15 cellular contexts compared by ENCODE assay signal in the genomic region with DNA sequence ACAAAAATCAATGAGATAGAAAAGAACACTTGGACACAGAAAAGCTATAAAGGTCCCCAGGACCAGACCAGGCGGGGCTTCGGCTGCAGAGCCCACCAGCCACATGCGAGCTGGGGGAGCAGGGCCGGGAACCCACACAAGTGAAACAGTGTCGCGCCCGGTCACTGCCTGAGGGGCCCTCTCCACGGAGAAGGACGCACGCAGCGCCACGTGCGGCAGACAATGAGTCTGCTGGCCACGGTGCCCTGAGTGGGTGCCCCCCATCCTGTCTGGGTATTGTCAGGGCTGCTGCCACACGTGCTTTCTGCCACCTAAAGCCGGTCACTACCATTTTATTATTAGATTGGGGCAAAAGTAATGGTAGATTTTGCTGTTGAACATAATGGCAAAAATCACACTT.
DNase-seq lines count a peak whose midpoint lies in the region; ATAC-seq and TF ChIP-seq lines count a peak whose summit lies in the region.
"Had no signal": no experiment of that assay in that cellular context is flagged by ENCODE, and none has a peak within 500 bp of the region (broad histone marks: within the 10 kb centered on the region; RNA-seq: fewer than 3 reads in every experiment).

No MANE protein-coding gene starts in this region.

- no CpG with 5 or more reads among the region's 16 CpGs for WGBS in neuronal stem cell (ENCODE audit: extremely low coverage in 2 of 2, insufficient read length in 2 of 2, insufficient replicate concordance in 1 of 2), 2 donors
- WGBS in upper lobe of left lung, 2 donors, result 92% methylated on average over 15 to 16 of the region's 16 CpGs

- H3K4me1 ChIP-seq in colonic mucosa (no peaks in the 10 kb centered on the region), neuronal stem cell (ENCODE audit: control insufficient read depth in 2 of 2, insufficient read depth in 1 of 2, low read depth in 1 of 2, low read length in 2 of 2) (peaks cover 0 to 3% of the 10 kb centered on the region in 2 donors), upper lobe of left lung (peaks cover 0 to 4% (median 0%) of the 10 kb centered on the region in 4 donors), A673 (ENCODE audit: insufficient read depth, low read length, poor library complexity, severe bottlenecking) (no peaks in the 10 kb centered on the region)

- H3K4me3 ChIP-seq in H7 (ENCODE audit: insufficient read depth, low read depth, low read length) (no peak overlapping the region), colonic mucosa (no peak overlapping the region), neuronal stem cell (ENCODE audit: low read length in 2 of 2) (no peak overlapping the region), upper lobe of left lung (no peak overlapping the region), A673 (ENCODE audit: low read depth, low read length, poor library complexity, severe bottlenecking) (no peak overlapping the region)

- H2BK120ac ChIP-seq in neuronal stem cell (ENCODE audit: low read depth, low read length), result no peak overlapping the region

- H3K4me2 ChIP-seq in neuronal stem cell (ENCODE audit: insufficient read depth, low read length, poor library complexity, severe bottlenecking), result no peak overlapping the region

- peak overlapping the region; percentile 81 for H3K18ac ChIP-seq in neuronal stem cell (ENCODE audit: low read length)

- no peak for ATAC-seq in upper lobe of left lung (ENCODE audit: low FRiP score in 2 of 2)
- ATAC-seq in HG02798 (IDR thresholded peaks at IDR 0.05; ENCODE audit: poor library complexity, unreplicated experiment), result no peak

- H4K91ac ChIP-seq in neuronal stem cell (ENCODE audit: low read depth, low read length, poor library complexity), result no peak overlapping the region

- no peaks in the 10 kb centered on the region for H3K36me3 ChIP-seq in H7 (replicated peaks; ENCODE audit: control insufficient read depth, insufficient read depth, low read length)
- no peaks in the 10 kb centered on the region for H3K36me3 ChIP-seq in colonic mucosa
- no peaks in the 10 kb centered on the region for H3K36me3 ChIP-seq in neuronal stem cell (replicated peaks in 1 of 2; ENCODE audit: control insufficient read depth in 2 of 2, insufficient read depth in 2 of 2, low read length in 2 of 2)
- no peaks in the 10 kb centered on the region for H3K36me3 ChIP-seq in upper lobe of left lung
- no peaks in the 10 kb centered on the region for H3K36me3 ChIP-seq in A673 (ENCODE audit: insufficient read depth, low read length, poor library complexity, severe bottlenecking)

- no peak overlapping the region for H4K8ac ChIP-seq in neuronal stem cell (ENCODE audit: low read depth, low read length)

- no peak overlapping the region for H3K27ac ChIP-seq in colonic mucosa
- no peak overlapping the region for H3K27ac ChIP-seq in neuronal stem cell (replicated peaks; ENCODE audit: low read length)
- H3K27ac ChIP-seq in upper lobe of left lung, result no peak overlapping the region
- H3K27ac ChIP-seq in A673 (ENCODE audit: low read depth, low read length, poor library complexity, severe bottlenecking), result no peak overlapping the region
- H3K27ac ChIP-seq: C4-2B had no signal

- H2BK15ac ChIP-seq in neuronal stem cell (ENCODE audit: low read length), result no peak overlapping the region

- no peak overlapping the region for H2BK12ac ChIP-seq in neuronal stem cell (ENCODE audit: low read length)

- DNase-seq in H7 (peak; percentile 44), colonic mucosa (peak; percentile 3), neuronal stem cell (ENCODE audit: low spot score) (no peak), upper lobe of left lung (peak; percentile 8 to 72), A673 (ENCODE audit: low spot score) (no peak)
- no peak for DNase-seq in effector CD4-positive, alpha-beta T cell
- DNase-seq: DMS79 treated with DMSO at 0.1 percent for 48 hours, HFFc6, MM.1S, NCI-H1105, NCI-H510A, NCI-H774, Right ventricle myocardium superior had no signal

- H2BK5ac ChIP-seq in neuronal stem cell (ENCODE audit: low read length), result no peak overlapping the region

- CTCF ChIA-PET in A673 (lab: Charles Lee), result no interaction called here

- H3K14ac ChIP-seq in neuronal stem cell (ENCODE audit: low read length), result peak overlapping the region; percentile 63

- peak overlapping the region; percentile 37 for H3K23ac ChIP-seq in neuronal stem cell (ENCODE audit: low read depth, low read length, poor library complexity)

- H3K9me3 ChIP-seq in colonic mucosa (no peaks in the 10 kb centered on the region), neuronal stem cell (replicated peaks in 1 of 2; ENCODE audit: control insufficient read depth in 2 of 2, insufficient read depth in 1 of 2, low read depth in 1 of 2, low read length in 2 of 2) (peaks cover 0 to 8% of the 10 kb centered on the region in 2 donors), upper lobe of left lung (no peaks in the 10 kb centered on the region), A673 (ENCODE audit: low read depth, low read length, poor library complexity, severe bottlenecking) (no peaks in the 10 kb centered on the region)

- no peaks in the 10 kb centered on the region for H3K79me1 ChIP-seq in neuronal stem cell (ENCODE audit: low read depth, low read length)

- POLR2A ChIA-PET in A673 (lab: Charles Lee; ENCODE audit: low non-redundant PET), result no interaction called here

- no peak overlapping the region for H2AFZ ChIP-seq in neuronal stem cell (ENCODE audit: low read length)

- TF ChIP-seq CTCF in colonic mucosa (IDR thresholded peaks at IDR 0.05) (no peak), upper lobe of left lung (IDR thresholded peaks at IDR 0.05) (no peak), A673 (conservative IDR thresholded peaks at IDR 0.05; ENCODE audit: low read depth, low read length) (no peak)

- BruUV-seq in A673 (replicated peaks; lab: Mats Ljungman, UMichigan), result no TSS peak

- H3K27me3 ChIP-seq in H7 (ENCODE audit: control insufficient read depth, insufficient read depth, low read length) (no peaks in the 10 kb centered on the region), colonic mucosa (no peaks in the 10 kb centered on the region), neuronal stem cell (ENCODE audit: control insufficient read depth in 3 of 3, insufficient read depth in 3 of 3, low read depth in 1 of 3, low read length in 3 of 3) (no peaks in the 10 kb centered on the region), upper lobe of left lung (no peaks in the 10 kb centered on the region), A673 (replicated peaks; ENCODE audit: insufficient read depth, low read depth, low read length, poor library complexity) (no peaks in the 10 kb centered on the region)

- TF ChIP-seq POLR2A in upper lobe of left lung (IDR thresholded peaks at IDR 0.05), result no peak

- H3K4ac ChIP-seq in neuronal stem cell (ENCODE audit: low read length), result no peak overlapping the region

- H3K9ac ChIP-seq in colonic mucosa (ENCODE audit: low read depth in 2 of 2, low read length in 2 of 2) (no peak overlapping the region), neuronal stem cell (ENCODE audit: low read depth, low read length, poor library complexity) (no peak overlapping the region)

- intact Hi-C loops in colonic mucosa (cut with DNase I), result no loop called here
- intact Hi-C loops in A673 (cut with micrococcal nuclease; ENCODE audit: unreplicated experiment), result no loop called here

- no peak overlapping the region for H2AK5ac ChIP-seq in neuronal stem cell (ENCODE audit: low read depth, low read length)

- no peak for TF ChIP-seq EP300 in upper lobe of left lung (IDR thresholded peaks at IDR 0.05)

Comparison
In these comparisons a context has a peak if more than half of its experiments do, and no peak if none do; other contexts are left out.
1. DNase-seq: peak in H7 (single experiment), colonic mucosa (single experiment) and upper lobe of left lung (2 of 2); none in neuronal stem cell (single experiment), A673 (single experiment) and effector CD4-positive, alpha-beta T cell (single experiment).